Comparison of ENCODE assay signal across 8 cellular contexts in genomic region chr15:81301815-81302399, GRCh38.
DNase-seq lines count a peak whose midpoint lies in the region; ATAC-seq and TF ChIP-seq lines count a peak whose summit lies in the region.

No MANE protein-coding gene starts in this region.

- H3K36me3 ChIP-seq in subcutaneous abdominal adipose tissue (ENCODE audit: control insufficient read depth in 5 of 5, insufficient read depth in 5 of 5, low read length in 5 of 5) = peaks cover 17 to 95% (median 88%) of the 10 kb centered on the region in 5 donors

- peaks cover 5 to 77% (median 44%) of the 10 kb centered on the region in 5 donors for H3K4me1 ChIP-seq in subcutaneous abdominal adipose tissue (ENCODE audit: control insufficient read depth in 5 of 5, insufficient read depth in 5 of 5, low read length in 5 of 5)

- H3K36me3 Mint-ChIP-seq in activated naive CD8-positive, alpha-beta T cell treated with anti-CD3 and anti-CD28 coated beads, Interleukin-2, amount 50 U/mL, for 24 hours (ENCODE audit: low read depth) = peaks cover 82% of the 10 kb centered on the region

- H3K9ac ChIP-seq in subcutaneous abdominal adipose tissue (ENCODE audit: low read length in 5 of 5) = no peak overlapping the region

- CTCF ChIA-PET in HEK293T (lab: Yijun Ruan, JAX) = interaction anchor here (0.7 kb wide), 1 partner anchor 36 kb away, joined by 3 read pairs; no protein-coding TSS in a partner anchor

- H3K9me3 Mint-ChIP-seq in activated naive CD8-positive, alpha-beta T cell treated with anti-CD3 and anti-CD28 coated beads, Interleukin-2, amount 50 U/mL, for 24 hours = no peaks in the 10 kb centered on the region

- ATAC-seq in GM19452 (IDR thresholded peaks at IDR 0.05; ENCODE audit: unreplicated experiment) (peak; percentile 86), HG03442 (IDR thresholded peaks at IDR 0.05; ENCODE audit: unreplicated experiment) (peak; percentile 82)
- ATAC-seq in activated naive CD8-positive, alpha-beta T cell treated with anti-CD3 and anti-CD28 coated beads, Interleukin-2, amount 50 U/mL, for 24 hours = peak; percentile 72

- no peaks in the 10 kb centered on the region for H3K27me3 ChIP-seq in subcutaneous abdominal adipose tissue (ENCODE audit: control insufficient read depth in 5 of 5, insufficient read depth in 4 of 5, low read length in 5 of 5)

- POLR2A ChIA-PET in HEK293T (lab: Yijun Ruan, JAX) = interaction anchor here (1.0 kb wide), 1 partner anchor 22 kb away, joined by 4 read pairs; the partner anchor contains the start of gene STARD5

- no peaks in the 10 kb centered on the region for H3K27me3 Mint-ChIP-seq in activated naive CD8-positive, alpha-beta T cell treated with anti-CD3 and anti-CD28 coated beads, Interleukin-2, amount 50 U/mL, for 24 hours

- no peak for TF ChIP-seq CTCF in GM10266 (IDR thresholded peaks at IDR 0.05; ENCODE audit: control insufficient read depth, insufficient read depth, low read depth, missing control alignments)

- H3K27ac Mint-ChIP-seq in activated naive CD8-positive, alpha-beta T cell treated with anti-CD3 and anti-CD28 coated beads, Interleukin-2, amount 50 U/mL, for 24 hours = peak overlapping the region; percentile 98

- H3K4me1 Mint-ChIP-seq in activated naive CD8-positive, alpha-beta T cell treated with anti-CD3 and anti-CD28 coated beads, Interleukin-2, amount 50 U/mL, for 24 hours = peaks cover 90% of the 10 kb centered on the region

- H3K27ac ChIP-seq in subcutaneous abdominal adipose tissue (ENCODE audit: low read depth, low read length) = peak overlapping the region; percentile 33

- no peak overlapping the region for H3K4me3 ChIP-seq in subcutaneous abdominal adipose tissue (ENCODE audit: low read depth in 1 of 5, low read length in 5 of 5)

- peak overlapping the region; percentile 96 for H3K4me3 Mint-ChIP-seq in activated naive CD8-positive, alpha-beta T cell treated with anti-CD3 and anti-CD28 coated beads, Interleukin-2, amount 50 U/mL, for 24 hours

- DNase-seq in GM10266 (ENCODE audit: extremely low spot score) (peak; percentile 49), D341Med (ENCODE audit: low spot score) (no peak), SHP77 (lab: John Stamatoyannopoulos, UW) (no peak), HEK293T (ENCODE audit: extremely low spot score) (no peak)
- DNase-seq in activated naive CD8-positive, alpha-beta T cell treated with anti-CD3 and anti-CD28 coated beads, Interleukin-2, amount 50 U/mL, for 24 hours = peak; percentile 48

- no peaks in the 10 kb centered on the region for H3K9me3 ChIP-seq in subcutaneous abdominal adipose tissue (ENCODE audit: control insufficient read depth in 5 of 5, low read length in 5 of 5)

TF ChIP-seq in HEK293T, 16 proteins besides CTCF, POLR2A, EP300 and RAD21:
- TF ChIP-seq L3MBTL2 (conservative IDR thresholded peaks at IDR 0.05) = no peak

Comparison
In these comparisons a context has a peak if more than half of its experiments do, and no peak if none do; other contexts are left out.
1. DNase-seq: peak in GM10266 (single experiment) and activated naive CD8-positive, alpha-beta T cell treated with anti-CD3 and anti-CD28 coated beads, Interleukin-2, amount 50 U/mL, for 24 hours (single experiment); none in D341Med (single experiment), SHP77 (0 of 2) and HEK293T (single experiment).
2. Peak in every context shown above with its lines, with median percentiles within 50 percentile points of each other: ATAC-seq.